ENCODE assay signal across 17 cellular contexts in the genomic region with DNA sequence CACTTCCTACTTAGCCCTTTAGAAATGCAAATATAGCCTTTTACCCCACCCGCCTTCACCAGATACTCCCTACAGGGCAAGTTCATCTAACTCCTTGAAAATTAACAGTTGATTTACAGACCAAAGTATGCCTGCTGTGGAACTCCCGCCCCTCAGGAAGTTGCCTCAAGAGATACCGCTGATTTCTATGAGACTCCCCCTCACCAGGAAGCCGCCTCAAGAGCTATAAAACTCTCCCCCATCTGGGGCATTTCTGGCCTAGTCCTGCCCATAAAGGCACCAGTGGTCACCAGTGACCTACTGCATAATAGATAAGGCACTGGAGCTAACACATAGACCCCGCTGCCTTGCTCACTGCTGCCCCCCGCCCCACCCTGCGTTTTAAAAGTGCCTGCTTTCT.
DNase-seq lines count a peak whose midpoint lies in the region; ATAC-seq and TF ChIP-seq lines count a peak whose summit lies in the region.
"Had no signal": no experiment of that assay in that cellular context is flagged by ENCODE, and none has a peak within 500 bp of the region (broad histone marks: within the 10 kb centered on the region; RNA-seq: fewer than 3 reads in every experiment).

No MANE protein-coding gene starts in this region.

- H3K9me3 ChIP-seq in BE2C = no peaks in the 10 kb centered on the region
- H3K9me3 ChIP-seq in HUES6 (ENCODE audit: control insufficient read depth, insufficient read depth, low read depth, low read length) = peaks cover 9% of the 10 kb centered on the region; the same call in 1 of the 2 replicates
- H3K9me3 ChIP-seq: vagina had no signal

- peak overlapping the region; percentile 68 for H3K9ac ChIP-seq in HUES6 (ENCODE audit: low read length)
- H3K9ac ChIP-seq: KMS-11 had no signal

- peak overlapping the region; percentile 83; the same call in 1 of the 2 replicates for H3K27ac ChIP-seq in HUES6 (ENCODE audit: low read depth, low read length)
- H3K27ac ChIP-seq: KMS-11, vagina had no signal

- H3K36me3 ChIP-seq in BE2C (no peaks in the 10 kb centered on the region), HUES6 (ENCODE audit: control insufficient read depth, insufficient read depth, low read length) (no peaks in the 10 kb centered on the region)
- H3K36me3 ChIP-seq: vagina had no signal

- peaks cover 4% of the 10 kb centered on the region for H3K9me3 Mint-ChIP-seq in T-helper 2 cell treated with Interferon-gamma antibody and Interleukin-4, amounts not matched to agents 5 μg/mL and 100 μg/mL, for 36 hours
- H3K9me3 Mint-ChIP-seq: stimulated activated effector memory CD8-positive, alpha-beta T cell treated with anti-CD3 and anti-CD28 coated beads, Interleukin-12 subunit alpha, Interleukin-12 subunit beta, amount 100 ng/mL, for 72 hours had no signal

- no peak overlapping the region for H3K4me3 ChIP-seq in BE2C (ENCODE audit: low read depth, low read length)
- peak overlapping the region; percentile 41 for H3K4me3 ChIP-seq in HUES6 (ENCODE audit: low read depth, low read length)
- H3K4me3 ChIP-seq: GM12878, vagina had no signal

- no peak for ATAC-seq in HG03378 (IDR thresholded peaks at IDR 0.05; ENCODE audit: unreplicated experiment)
- ATAC-seq: activated T-cell treated with anti-CD3 and anti-CD28 coated beads, Interleukin-2, amount 50 U/mL, for 72 hours; GM12878; stimulated activated effector memory CD8-positive, alpha-beta T cell treated with anti-CD3 and anti-CD28 coated beads, Interleukin-12 subunit alpha, Interleukin-12 subunit beta, amount 100 ng/mL, for 72 hours had no signal

- H3K36me3 Mint-ChIP-seq in T-helper 2 cell treated with Interferon-gamma antibody and Interleukin-4, amounts not matched to agents 5 μg/mL and 100 μg/mL, for 36 hours (ENCODE audit: low read depth) = no peaks in the 10 kb centered on the region
- H3K36me3 Mint-ChIP-seq: stimulated activated effector memory CD8-positive, alpha-beta T cell treated with anti-CD3 and anti-CD28 coated beads, Interleukin-12 subunit alpha, Interleukin-12 subunit beta, amount 100 ng/mL, for 72 hours had no signal

- H3K4me3 Mint-ChIP-seq in T-helper 2 cell treated with Interferon-gamma antibody and Interleukin-4, amounts not matched to agents 5 μg/mL and 100 μg/mL, for 36 hours = no peak overlapping the region
- H3K4me3 Mint-ChIP-seq: activated T-cell treated with anti-CD3 and anti-CD28 coated beads, Interleukin-2, amount 50 U/mL, for 72 hours; stimulated activated effector memory CD8-positive, alpha-beta T cell treated with anti-CD3 and anti-CD28 coated beads, Interleukin-12 subunit alpha, Interleukin-12 subunit beta, amount 100 ng/mL, for 72 hours had no signal

- DNase-seq in BE2C (no peak), iPS DF 4.7 (ENCODE audit: extremely low read depth, low spot score) (peak; percentile 60), kidney glomerular epithelial cell (lab: John Stamatoyannopoulos, UW) (no peak), mesenteric fat pad (ENCODE audit: low spot score) (no peak), globus pallidus (ENCODE audit: low spot score) (no peak)
- no peak for DNase-seq in T-helper 2 cell treated with Interferon-gamma antibody and Interleukin-4, amounts not matched to agents 5 μg/mL and 100 μg/mL, for 36 hours (ENCODE audit: low spot score)
- DNase-seq: activated T-cell treated with anti-CD3 and anti-CD28 coated beads, Interleukin-2, amount 50 U/mL, for 72 hours; DMS79 treated with DMSO at 0.1 percent for 48 hours; islet precursor cell; NCI-H2029; stimulated activated CD4-positive, alpha-beta T cell treated with anti-CD3 and anti-CD28 coated beads, Interleukin-4, amount 100 ng/mL, for 1 hour had no signal

- peaks cover 34% of the 10 kb centered on the region for H3K4me1 Mint-ChIP-seq in T-helper 2 cell treated with Interferon-gamma antibody and Interleukin-4, amounts not matched to agents 5 μg/mL and 100 μg/mL, for 36 hours (ENCODE audit: low read depth)

- peaks cover 13% of the 10 kb centered on the region for H3K27me3 Mint-ChIP-seq in T-helper 2 cell treated with Interferon-gamma antibody and Interleukin-4, amounts not matched to agents 5 μg/mL and 100 μg/mL, for 36 hours (ENCODE audit: low read depth)

- H3K4me1 ChIP-seq in BE2C (no peaks in the 10 kb centered on the region), HUES6 (ENCODE audit: control insufficient read depth, insufficient read depth, low read length) (peaks cover 28% of the 10 kb centered on the region)
- H3K4me1 ChIP-seq: vagina had no signal

- TF ChIP-seq CTCF in BE2C (IDR thresholded peaks at IDR 0.05; ENCODE audit: low read depth, low read length) = peak; percentile 21; the same call in 1 of the 2 replicates

- peak overlapping the region; percentile 1 for H3K27ac Mint-ChIP-seq in T-helper 2 cell treated with Interferon-gamma antibody and Interleukin-4, amounts not matched to agents 5 μg/mL and 100 μg/mL, for 36 hours
- H3K27ac Mint-ChIP-seq: activated T-cell treated with anti-CD3 and anti-CD28 coated beads, Interleukin-2, amount 50 U/mL, for 72 hours; stimulated activated effector memory CD8-positive, alpha-beta T cell treated with anti-CD3 and anti-CD28 coated beads, Interleukin-12 subunit alpha, Interleukin-12 subunit beta, amount 100 ng/mL, for 72 hours had no signal

- H3K27me3 ChIP-seq in BE2C (no peaks in the 10 kb centered on the region), HUES6 (ENCODE audit: control insufficient read depth, insufficient read depth, low read length) (no peaks in the 10 kb centered on the region)
- H3K27me3 ChIP-seq: vagina had no signal
